10 cellular contexts compared by ENCODE assay signal in the genomic region with DNA sequence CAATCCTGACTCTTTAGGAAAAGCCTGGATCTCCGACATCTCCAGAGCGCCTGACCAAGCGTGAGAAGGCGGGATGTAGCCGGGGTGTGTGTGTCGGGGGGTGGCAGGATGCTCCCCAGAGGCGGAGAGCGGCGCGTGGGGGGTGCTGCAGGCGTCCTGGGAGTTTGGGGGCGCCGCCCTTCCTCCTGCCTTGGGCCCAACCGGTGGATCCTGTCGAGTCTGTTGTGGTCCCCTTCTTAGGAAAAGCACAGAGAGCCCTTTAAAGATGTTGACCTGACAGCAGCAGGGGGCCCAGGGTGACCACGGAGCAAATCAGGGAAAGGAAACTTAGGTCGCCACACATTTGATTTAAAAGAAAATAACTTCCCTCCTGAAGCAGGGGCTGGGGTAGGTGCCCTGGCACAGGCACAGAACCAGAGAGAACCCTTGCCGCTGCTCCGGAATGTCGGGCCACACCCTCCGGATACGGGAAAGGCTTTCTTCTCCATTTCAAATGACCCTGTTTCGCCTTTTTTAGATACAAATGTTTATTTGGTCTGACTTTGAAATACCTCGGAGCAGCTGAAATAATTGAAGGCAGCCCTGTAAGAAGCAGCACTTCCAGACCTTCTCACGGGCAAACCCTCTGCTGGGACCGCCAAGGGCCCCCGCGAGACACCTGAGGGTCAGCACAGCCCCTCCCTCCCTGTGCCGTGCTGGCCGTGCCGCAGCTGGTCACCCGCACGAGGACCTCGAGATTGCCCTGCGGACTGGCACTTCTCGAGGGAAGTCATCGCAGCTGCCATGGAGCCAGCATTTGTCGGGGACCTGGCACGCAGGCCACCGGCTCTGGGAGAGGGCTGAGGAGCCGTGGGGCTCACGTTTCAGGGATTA.
A peak's percentile ranks its signal among the peaks of the same experiment; 100 is the strongest.
DNase-seq lines count a peak whose midpoint lies in the region; ATAC-seq and TF ChIP-seq lines count a peak whose summit lies in the region.
"Had no signal": no experiment of that assay in that cellular context is flagged by ENCODE, and none has a peak within 500 bp of the region (broad histone marks: within the 10 kb centered on the region; RNA-seq: fewer than 3 reads in every experiment).

No MANE protein-coding gene starts in this region.

- POLR2A ChIA-PET in RWPE1 (lab: Yijun Ruan, JAX; ENCODE audit: low non-redundant PET), result no interaction called here

- 47 to 67% methylated on average over 42 of the region's 42 CpGs for WGBS in heart right ventricle, 2 donors

- CTCF ChIA-PET in RWPE1 (lab: Yijun Ruan, JAX), result no interaction called here

- H3K4me1 ChIP-seq in heart right ventricle, result peaks cover 0 to 60% (median 32%) of the 10 kb centered on the region in 9 donors

- H3K27ac ChIP-seq in RWPE1 (peak overlapping the region; percentile 13; the same call in 1 of the 2 replicates), heart right ventricle (peak overlapping the region in 9 of 10 donors; percentile 10 to 82 (median 53))

- H3K36me3 ChIP-seq in heart right ventricle, result no peaks in the 10 kb centered on the region

- intact Hi-C loops in heart right ventricle (cut with DNase I), result loop anchor here in 2 of 10 donors (5.0 to 10.0 kb wide), 2 partner anchors 79 to 101 kb away; partner anchors contain the start of gene KLF13 (in 1 of the 2)
- intact Hi-C loops in sciatic nerve (cut with DNase I), result no loop called here

- H3K27me3 ChIP-seq in heart right ventricle, result no peaks in the 10 kb centered on the region

- TF ChIP-seq CTCF in RWPE1 (conservative IDR thresholded peaks at IDR 0.05; ENCODE audit: low read depth) (no peak), heart right ventricle (IDR thresholded peaks at IDR 0.05) (peak in 1 of 9 donors; percentile 24), GM10266 (IDR thresholded peaks at IDR 0.05; ENCODE audit: control insufficient read depth, insufficient read depth, low read depth, missing control alignments) (no peak)

- peak overlapping the region in 8 of 10 donors; percentile 6 to 43 (median 36) for H3K4me3 ChIP-seq in heart right ventricle
- H3K4me3 ChIP-seq: K562 had no signal

- ATAC-seq in heart right ventricle, result peak; percentile 35 to 62 (median 54)
- peak; percentile 61 for ATAC-seq in sciatic nerve
- ATAC-seq in HG03342 (IDR thresholded peaks at IDR 0.05; ENCODE audit: unreplicated experiment), result no peak
- ATAC-seq: K562 had no signal

- H3K9me3 ChIP-seq in heart right ventricle, result no peaks in the 10 kb centered on the region

- peak; percentile 21 for DNase-seq in EH (ENCODE audit: low read depth)
- DNase-seq in RWPE1 (ENCODE audit: low spot score), result no peak
- DNase-seq in heart right ventricle, result peak; percentile 17 to 36
- DNase-seq in sciatic nerve (ENCODE audit: low spot score), result no peak
- DNase-seq in DMS 273 treated with DMSO at 0.1 percent for 48 hours (lab: John Stamatoyannopoulos, UW), result no peak
- DNase-seq in GM10266 (ENCODE audit: extremely low spot score), result no peak
- no peak for DNase-seq in NCI-H2081 treated with DMSO at 0.1 percent for 48 hours (lab: John Stamatoyannopoulos, UW)
- DNase-seq: activated CD4-positive, alpha-beta T cell treated with anti-CD3 and anti-CD28 coated beads for 4 hours had no signal

Comparison
In these comparisons a context has a peak if more than half of its experiments do, and no peak if none do; other contexts are left out.
1. DNase-seq: peak in EH (single experiment) and heart right ventricle (2 of 2); none in RWPE1 (single experiment), sciatic nerve (single experiment), DMS 273 treated with DMSO at 0.1 percent for 48 hours (single experiment), GM10266 (single experiment) and NCI-H2081 treated with DMSO at 0.1 percent for 48 hours (single experiment).